Comparison of ENCODE assay signal across 8 cellular contexts in genomic region chr7:16420649-16421332, GRCh38. TPM values are rescaled to one million over a fixed set of nuclear protein-coding genes. Genes with fewer than 3 reads are reported as not detected.
A peak's percentile ranks its signal among the peaks of the same experiment; 100 is the strongest.
DNase-seq lines count a peak whose midpoint lies in the region; ATAC-seq and TF ChIP-seq lines count a peak whose summit lies in the region.

No MANE protein-coding gene starts in this region.

- H3K9me3 Mint-ChIP-seq in activated CD4-positive, alpha-beta T cell treated with anti-CD3 and anti-CD28 coated beads, Interleukin-2, amount 10 ng/mL, durations not matched to agents 7 days and 5 days = peaks cover 11% of the 10 kb centered on the region
- no peaks in the 10 kb centered on the region for H3K9me3 Mint-ChIP-seq in dendritic cell treated with granulocyte-macrophage colony-stimulating factor and Interleukin-4, amounts not matched to agents 40 ng/mL and 50 ng/mL, for 4 days

- ATAC-seq in GM19035 (IDR thresholded peaks at IDR 0.05; ENCODE audit: unreplicated experiment) = peak; percentile 83
- peak; percentile 83 for ATAC-seq in HG03342 (IDR thresholded peaks at IDR 0.05; ENCODE audit: unreplicated experiment)

- peaks cover 26% of the 10 kb centered on the region for H3K4me1 Mint-ChIP-seq in activated CD4-positive, alpha-beta T cell treated with anti-CD3 and anti-CD28 coated beads, Interleukin-2, amount 10 ng/mL, durations not matched to agents 7 days and 5 days
- peaks cover 29% of the 10 kb centered on the region for H3K4me1 Mint-ChIP-seq in dendritic cell treated with granulocyte-macrophage colony-stimulating factor and Interleukin-4, amounts not matched to agents 40 ng/mL and 50 ng/mL, for 4 days (ENCODE audit: low read depth)

- H3K27ac Mint-ChIP-seq in activated CD4-positive, alpha-beta T cell treated with anti-CD3 and anti-CD28 coated beads, Interleukin-2, amount 10 ng/mL, durations not matched to agents 7 days and 5 days = peak overlapping the region; percentile 93
- H3K27ac Mint-ChIP-seq in dendritic cell treated with granulocyte-macrophage colony-stimulating factor and Interleukin-4, amounts not matched to agents 40 ng/mL and 50 ng/mL, for 4 days = peak overlapping the region; percentile 57

- CTCF ChIA-PET in activated CD4-positive, alpha-beta T cell treated with anti-CD3 and anti-CD28 coated beads, Interleukin-2, amount 10 ng/mL, durations not matched to agents 7 days and 5 days (lab: Charles Lee) = interaction anchor here (1.0 to 2.3 kb wide), 8 partner anchors 10 to 223 kb away, joined by 3 to 5 read pairs (median 4); no protein-coding TSS in a partner anchor

- intact Hi-C loops in dendritic cell treated with granulocyte-macrophage colony-stimulating factor and Interleukin-4, amounts not matched to agents 40 ng/mL and 50 ng/mL, for 4 days (cut with micrococcal nuclease) = no loop called here

- DNase-seq in AG09319 (ENCODE audit: extremely low read depth, low read depth) (peak; percentile 72), NCI-H524 treated with DMSO at 0.1 percent for 48 hours (lab: John Stamatoyannopoulos, UW) (peak; percentile 77), left kidney (ENCODE audit: low read depth, low spot score) (peak; percentile 98)
- DNase-seq in activated CD4-positive, alpha-beta T cell treated with anti-CD3 and anti-CD28 coated beads, Interleukin-2, amount 10 ng/mL, durations not matched to agents 7 days and 5 days = peak; percentile 91
- peak; percentile 73 to 83 for DNase-seq in stimulated activated CD4-positive, alpha-beta T cell treated with anti-CD3 and anti-CD28 coated beads, Interleukin-2, amount 100 ng/mL, for 24 hours

- peaks cover under 1% of the 10 kb centered on the region for H3K27me3 Mint-ChIP-seq in activated CD4-positive, alpha-beta T cell treated with anti-CD3 and anti-CD28 coated beads, Interleukin-2, amount 10 ng/mL, durations not matched to agents 7 days and 5 days
- peaks cover 73% of the 10 kb centered on the region for H3K27me3 Mint-ChIP-seq in dendritic cell treated with granulocyte-macrophage colony-stimulating factor and Interleukin-4, amounts not matched to agents 40 ng/mL and 50 ng/mL, for 4 days

- H3K36me3 Mint-ChIP-seq in activated CD4-positive, alpha-beta T cell treated with anti-CD3 and anti-CD28 coated beads, Interleukin-2, amount 10 ng/mL, durations not matched to agents 7 days and 5 days (ENCODE audit: low read depth) = peaks cover 7% of the 10 kb centered on the region
- H3K36me3 Mint-ChIP-seq in dendritic cell treated with granulocyte-macrophage colony-stimulating factor and Interleukin-4, amounts not matched to agents 40 ng/mL and 50 ng/mL, for 4 days (ENCODE audit: low read depth) = no peaks in the 10 kb centered on the region

- TF ChIP-seq CTCF in AG09319 (IDR thresholded peaks at IDR 0.05; ENCODE audit: low read depth, low read length) = peak; percentile 22

- POLR2A ChIA-PET in activated CD4-positive, alpha-beta T cell treated with anti-CD3 and anti-CD28 coated beads, Interleukin-2, amount 10 ng/mL, durations not matched to agents 7 days and 5 days (lab: Charles Lee) = interaction anchor here (0.5 to 1.3 kb wide), 3 partner anchors 42 to 1551 kb away, joined by 3 to 6 read pairs (median 4); no protein-coding TSS in a partner anchor

- peak overlapping the region; percentile 84 for H3K4me3 Mint-ChIP-seq in activated CD4-positive, alpha-beta T cell treated with anti-CD3 and anti-CD28 coated beads, Interleukin-2, amount 10 ng/mL, durations not matched to agents 7 days and 5 days
- H3K4me3 Mint-ChIP-seq in dendritic cell treated with granulocyte-macrophage colony-stimulating factor and Interleukin-4, amounts not matched to agents 40 ng/mL and 50 ng/mL, for 4 days = peak overlapping the region; percentile 84

RNA-seq across cellular contexts. Expression of gene CRPPA, which starts 0.5 kb away (rescaled TPM):
- under 1 TPM; 0.58 to 0.60 TPM for total RNA-seq in activated CD4-positive, alpha-beta T cell treated with anti-CD3 and anti-CD28 coated beads, Interleukin-2, amount 10 ng/mL, durations not matched to agents 7 days and 5 days

RNA-seq across cellular contexts. Expression of gene SOSTDC1, which starts 44.7 kb away (rescaled TPM):
- total RNA-seq in activated CD4-positive, alpha-beta T cell treated with anti-CD3 and anti-CD28 coated beads, Interleukin-2, amount 10 ng/mL, durations not matched to agents 7 days and 5 days = not detected

Comparison
In these comparisons a context has a peak if more than half of its experiments do, and no peak if none do; other contexts are left out.
1. Peak in every context shown above with its lines: DNase-seq and ATAC-seq.